In the genomic region with DNA sequence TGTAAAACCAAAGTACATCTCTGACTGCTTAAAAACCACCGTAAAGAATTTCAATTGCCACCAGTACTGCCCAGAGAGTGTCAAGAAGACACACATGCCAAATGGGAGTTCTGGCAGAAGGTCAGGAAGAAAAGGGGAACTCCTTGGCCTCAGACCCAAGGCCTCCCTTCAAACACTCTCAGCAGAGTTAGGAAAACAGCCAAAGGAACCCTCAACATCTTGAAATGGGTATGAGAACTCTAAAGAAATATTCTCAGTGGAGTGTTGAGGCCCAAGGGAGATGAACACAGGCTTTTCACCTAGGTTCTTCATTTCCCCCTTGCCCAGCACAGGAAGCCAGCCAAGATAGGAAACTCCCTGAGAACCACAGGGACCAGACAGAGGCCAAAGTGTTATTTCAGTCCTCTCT, we compare ENCODE assay signal across 10 cellular contexts.
DNase-seq lines count a peak whose midpoint lies in the region; ATAC-seq lines count a peak whose summit lies in the region.
"Had no signal": no experiment of that assay in that cellular context is flagged by ENCODE, and none has a peak within 500 bp of the region (broad histone marks: within the 10 kb centered on the region; RNA-seq: fewer than 3 reads in every experiment).

No MANE protein-coding gene starts in this region.

- H3K4me3 Mint-ChIP-seq in T-helper 1 cell treated with Interleukin-12 subunit alpha and Interleukin-12 subunit beta and Interleukin-4 antibody, amounts not matched to agents 30 μg/mL and 1 μg/mL, for 36 hours, result peak overlapping the region; percentile 18

- H3K4me1 Mint-ChIP-seq in T-helper 1 cell treated with Interleukin-12 subunit alpha and Interleukin-12 subunit beta and Interleukin-4 antibody, amounts not matched to agents 30 μg/mL and 1 μg/mL, for 36 hours (ENCODE audit: low read depth), result peaks cover 21% of the 10 kb centered on the region

- DNase-seq in T-helper 1 cell, result no peak
- peak; percentile 10 for DNase-seq in stimulated activated naive CD8-positive, alpha-beta T cell treated with anti-CD3 and anti-CD28 coated beads, Interleukin-15, Interleukin-2, amounts not matched to agents 100 U/mL and 50 U/mL, for 24 hours
- DNase-seq in germinal center (ENCODE audit: low spot score), result no peak
- no peak for DNase-seq in NCI-H2029 treated with DMSO at 0.1 percent for 48 hours (lab: John Stamatoyannopoulos, UW)
- DNase-seq: activated T-cell treated with anti-CD3 and anti-CD28 coated beads for 4 hours, left colon had no signal

- H3K36me3 Mint-ChIP-seq in T-helper 1 cell treated with Interleukin-12 subunit alpha and Interleukin-12 subunit beta and Interleukin-4 antibody, amounts not matched to agents 30 μg/mL and 1 μg/mL, for 36 hours (ENCODE audit: low read depth), result peaks cover 37% of the 10 kb centered on the region

- ATAC-seq in HG02610 (IDR thresholded peaks at IDR 0.05; ENCODE audit: unreplicated experiment), result peak; percentile 96
- ATAC-seq in HG03565 (IDR thresholded peaks at IDR 0.05; ENCODE audit: unreplicated experiment), result peak; percentile 70
- ATAC-seq in stimulated activated naive CD8-positive, alpha-beta T cell treated with anti-CD3 and anti-CD28 coated beads, Interleukin-15, Interleukin-2, amounts not matched to agents 100 U/mL and 50 U/mL, for 24 hours, result no peak
- ATAC-seq in HG02970 (IDR thresholded peaks at IDR 0.05; ENCODE audit: low FRiP score, unreplicated experiment), result no peak
- ATAC-seq: left colon had no signal

- H3K27ac Mint-ChIP-seq in T-helper 1 cell treated with Interleukin-12 subunit alpha and Interleukin-12 subunit beta and Interleukin-4 antibody, amounts not matched to agents 30 μg/mL and 1 μg/mL, for 36 hours, result peak overlapping the region; percentile 47

- peaks cover 30% of the 10 kb centered on the region for H3K9me3 Mint-ChIP-seq in T-helper 1 cell treated with Interleukin-12 subunit alpha and Interleukin-12 subunit beta and Interleukin-4 antibody, amounts not matched to agents 30 μg/mL and 1 μg/mL, for 36 hours

- no peaks in the 10 kb centered on the region for H3K27me3 Mint-ChIP-seq in T-helper 1 cell treated with Interleukin-12 subunit alpha and Interleukin-12 subunit beta and Interleukin-4 antibody, amounts not matched to agents 30 μg/mL and 1 μg/mL, for 36 hours (ENCODE audit: low read depth)

Comparison
In these comparisons a context has a peak if more than half of its experiments do, and no peak if none do; other contexts are left out.
1. ATAC-seq: peak in HG02610 (single experiment) and HG03565 (single experiment); none in stimulated activated naive CD8-positive, alpha-beta T cell treated with anti-CD3 and anti-CD28 coated beads, Interleukin-15, Interleukin-2, amounts not matched to agents 100 U/mL and 50 U/mL, for 24 hours (single experiment) and HG02970 (single experiment).